ENCODE assay signal across 17 cellular contexts in the genomic region with DNA sequence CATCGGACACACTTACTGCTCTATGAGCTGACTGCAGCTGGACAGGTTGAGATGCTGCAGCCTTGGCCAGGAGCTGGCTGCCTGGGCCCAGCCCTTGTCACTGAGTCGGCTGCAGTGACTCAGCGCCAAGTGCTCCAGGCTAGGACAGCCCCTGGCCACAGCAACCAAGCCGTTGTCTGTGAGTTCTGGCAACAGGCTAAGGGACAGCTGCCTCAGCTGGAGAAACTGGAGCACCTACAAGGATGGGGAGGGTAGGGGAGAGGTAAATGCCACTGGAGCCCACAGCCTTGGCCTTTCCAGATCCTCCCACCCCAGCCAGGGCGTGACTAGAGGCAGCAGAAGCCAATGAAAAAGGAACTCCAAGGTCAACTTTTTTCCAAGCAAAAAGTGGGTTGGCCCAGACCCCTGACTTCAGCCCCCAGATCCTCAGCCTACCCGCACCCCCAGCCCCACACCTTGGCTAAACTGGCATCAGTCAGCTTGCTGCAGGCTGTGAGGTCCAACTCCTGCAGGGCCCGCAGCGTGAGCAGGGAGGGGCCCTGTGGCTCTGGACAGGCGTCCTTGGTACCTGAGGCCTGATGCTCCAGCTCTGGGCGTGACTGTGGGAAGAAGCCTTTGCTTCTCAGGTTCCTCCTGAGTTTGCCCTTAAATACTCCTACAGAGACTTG. TPM values are rescaled to one million over a fixed set of nuclear protein-coding genes. Genes with fewer than 3 reads are reported as not detected.
A peak's percentile ranks its signal among the peaks of the same experiment; 100 is the strongest.
DNase-seq lines count a peak whose midpoint lies in the region; ATAC-seq, FAIRE-seq and TF ChIP-seq lines count a peak whose summit lies in the region.
"Had no signal": no experiment of that assay in that cellular context is flagged by ENCODE, and none has a peak within 500 bp of the region (broad histone marks: within the 10 kb centered on the region; RNA-seq: fewer than 3 reads in every experiment).

No MANE protein-coding gene starts in this region.

- H3K36me3 ChIP-seq in HepG2 (replicated peaks in 1 of 2; ENCODE audit: control insufficient read depth in 1 of 2, insufficient read depth in 2 of 2, low read length in 2 of 2) (peaks cover 3 to 9% of the 10 kb centered on the region in 2 experiments; a peak in 3 of 5 replicates), right lobe of liver (peaks cover 0 to 3% (median 0%) of the 10 kb centered on the region in 4 donors), fibroblast of lung (ENCODE audit: control insufficient read depth, insufficient read depth, low read length) (peaks cover 7% of the 10 kb centered on the region)

- TF ChIP-seq RAD21 in HepG2 (CRISPR knock-in tag; IDR thresholded peaks at IDR 0.05) = no peak

- WGBS in HepG2 (ENCODE audit: low lambda C conversion rate) = 47% methylated on average over 8 of the region's 10 CpGs
- no CpG with 5 or more reads among the region's 10 CpGs for WGBS in right lobe of liver (ENCODE audit: insufficient coverage, low coverage, low lambda C conversion rate, missing lambda C conversion rate)

- H3K27ac Mint-ChIP-seq in stimulated activated naive B cell treated with anti-CD40 and anti-IgM and Interleukin-4, amounts not matched to agents 10 μg/mL and 1 μg/mL and 100 μg/mL, for 72 hours = peak overlapping the region; percentile 31
- no peak overlapping the region for H3K27ac Mint-ChIP-seq in activated T-cell treated with anti-CD3 and anti-CD28 coated beads, Interleukin-2, amount 50 U/mL, for 72 hours
- H3K27ac Mint-ChIP-seq: activated CD4-positive, alpha-beta T cell treated with anti-CD3 and anti-CD28 coated beads, Interleukin-2, amount 10 ng/mL, durations not matched to agents 7 days and 5 days had no signal

- H3K4me2 ChIP-seq in HepG2 (ENCODE audit: low read depth, low read length) (peak overlapping the region; percentile 4; the same call in 1 of the 2 replicates), fibroblast of lung (ENCODE audit: extremely low read depth, insufficient read depth, low read length) (no peak overlapping the region)

- CTCF ChIA-PET in HepG2 (lab: Yijun Ruan, JAX; ENCODE audit: low intra/inter-chr PET ratio, low total read pairs) = no interaction called here

- H3K27me3 ChIP-seq in HepG2 (ENCODE audit: control insufficient read depth in 1 of 2, insufficient read depth in 2 of 2, low read length in 2 of 2) (no peaks in the 10 kb centered on the region), right lobe of liver (no peaks in the 10 kb centered on the region), fibroblast of lung (ENCODE audit: control insufficient read depth, insufficient read depth, low read length) (no peaks in the 10 kb centered on the region)
- H3K27me3 ChIP-seq: upper lobe of left lung had no signal

- DNase-seq in HepG2 (ENCODE audit: low spot score) = no peak
- no peak for DNase-seq in right lobe of liver
- peak; percentile 32 for DNase-seq in RKO (ENCODE audit: low spot score)
- peak; percentile 24 to 40 for DNase-seq in fibroblast of lung (ENCODE audit: low read depth in 2 of 2)
- no peak for DNase-seq in stimulated activated naive B cell treated with anti-CD40 and anti-IgM and Interleukin-4, amounts not matched to agents 10 μg/mL and 1 μg/mL and 100 μg/mL, for 72 hours
- no peak for DNase-seq in COLO829 (ENCODE audit: low spot score)
- DNase-seq in activated T-cell treated with anti-CD3 and anti-CD28 coated beads, Interleukin-2, amount 50 U/mL, for 72 hours = no peak
- DNase-seq: activated CD4-positive, alpha-beta T cell treated with anti-CD3 and anti-CD28 coated beads, Interleukin-2, amount 10 ng/mL, durations not matched to agents 7 days and 5 days; activated effector memory CD4-positive, alpha-beta T cell treated with Interleukin-2 at 50 U/mL for 16 hours; central memory CD4-positive, alpha-beta T cell; GDM1; NCI-H1436 treated with DMSO at 0.1 percent for 48 hours; NCI-H774; stimulated activated CD4-positive, alpha-beta T cell treated with anti-CD3 and anti-CD28 coated beads, Interleukin-12 subunit alpha, Interleukin-12 subunit beta, amount 100 ng/mL, for 4 hours had no signal

- H3K9ac ChIP-seq in HepG2 (ENCODE audit: insufficient read depth, low read depth, low read length) (no peak overlapping the region), fibroblast of lung (ENCODE audit: insufficient read depth, low read length) (no peak overlapping the region)

- no peaks in the 10 kb centered on the region for H3K9me3 Mint-ChIP-seq in stimulated activated naive B cell treated with anti-CD40 and anti-IgM and Interleukin-4, amounts not matched to agents 10 μg/mL and 1 μg/mL and 100 μg/mL, for 72 hours
- no peaks in the 10 kb centered on the region for H3K9me3 Mint-ChIP-seq in activated T-cell treated with anti-CD3 and anti-CD28 coated beads, Interleukin-2, amount 50 U/mL, for 72 hours
- H3K9me3 Mint-ChIP-seq: activated CD4-positive, alpha-beta T cell treated with anti-CD3 and anti-CD28 coated beads, Interleukin-2, amount 10 ng/mL, durations not matched to agents 7 days and 5 days had no signal

- H3K36me3 Mint-ChIP-seq in stimulated activated naive B cell treated with anti-CD40 and anti-IgM and Interleukin-4, amounts not matched to agents 10 μg/mL and 1 μg/mL and 100 μg/mL, for 72 hours = peaks cover 3 to 34% of the 10 kb centered on the region in 2 donors
- H3K36me3 Mint-ChIP-seq in activated T-cell treated with anti-CD3 and anti-CD28 coated beads, Interleukin-2, amount 50 U/mL, for 72 hours (ENCODE audit: insufficient read depth in 2 of 2) = no peaks in the 10 kb centered on the region

- BruUV-seq in HepG2 (replicated peaks; lab: Mats Ljungman, UMichigan) = no TSS peak

- intact Hi-C loops in HepG2 (cut with micrococcal nuclease; ENCODE audit: unreplicated experiment) = no loop called here
- intact Hi-C loops in right lobe of liver (cut with DNase I) = no loop called here

- no peak for FAIRE-seq in HepG2 (lab: Jason Lieb, UNC)

- H3K27ac ChIP-seq in HepG2 (ENCODE audit: extremely low read length, insufficient read depth, low read length) (no peak overlapping the region), right lobe of liver (no peak overlapping the region), fibroblast of lung (ENCODE audit: insufficient read depth, low read length) (no peak overlapping the region)

- POLR2A ChIA-PET in HepG2 (lab: Yijun Ruan, JAX) = interaction anchor here (0.5 to 1.8 kb wide), 7 partner anchors 10 to 38 kb away, joined by 3 to 6 read pairs (median 3); a partner anchor contains a TSS

- TF ChIP-seq CTCF in HepG2 (CRISPR knock-in tag; IDR thresholded peaks at IDR 0.05) = no peak
- no peak for TF ChIP-seq CTCF in right lobe of liver (IDR thresholded peaks at IDR 0.05)
- no peak for TF ChIP-seq CTCF in fibroblast of lung (conservative IDR thresholded peaks at IDR 0.05 in 1 of 2, IDR thresholded peaks at IDR 0.05 in 1 of 2; ENCODE audit: low read depth in 1 of 2, low read length in 2 of 2)

- H2AFZ ChIP-seq in HepG2 (ENCODE audit: low read length) = no peak overlapping the region
- H2AFZ ChIP-seq in fibroblast of lung (ENCODE audit: low read length) = no peak overlapping the region

- in situ Hi-C loops in HepG2 (cut with HindIII; ENCODE audit: extremely low pct_ligation_motif_present, low pct_unique_long_range_greater_than_20kb) = no loop called here

- H3K4me1 ChIP-seq in HepG2 (ENCODE audit: insufficient read depth, low read length) (peaks cover 56% of the 10 kb centered on the region), right lobe of liver (peaks cover 0 to 14% (median 0%) of the 10 kb centered on the region in 4 donors), fibroblast of lung (ENCODE audit: control insufficient read depth, extremely low read depth, insufficient read depth, low read length) (peaks cover 12% of the 10 kb centered on the region)

- TF ChIP-seq EP300 in HepG2 (IDR thresholded peaks at IDR 0.05; ENCODE audit: low read depth in 2 of 2, low read length in 2 of 2) = no peak
- TF ChIP-seq EP300 in HepG2 (CRISPR knock-in tag; IDR thresholded peaks at IDR 0.05; ENCODE audit: borderline replicate concordance) = no peak

- H3K9me3 ChIP-seq in HepG2 (ENCODE audit: low read length) (no peaks in the 10 kb centered on the region), right lobe of liver (no peaks in the 10 kb centered on the region), fibroblast of lung (ENCODE audit: control insufficient read depth, insufficient read depth, low read depth, low read length) (no peaks in the 10 kb centered on the region)
- H3K9me3 ChIP-seq: upper lobe of left lung had no signal

- H3K27me3 Mint-ChIP-seq in stimulated activated naive B cell treated with anti-CD40 and anti-IgM and Interleukin-4, amounts not matched to agents 10 μg/mL and 1 μg/mL and 100 μg/mL, for 72 hours = no peaks in the 10 kb centered on the region
- H3K27me3 Mint-ChIP-seq in activated T-cell treated with anti-CD3 and anti-CD28 coated beads, Interleukin-2, amount 50 U/mL, for 72 hours (ENCODE audit: low read depth) = no peaks in the 10 kb centered on the region
- H3K27me3 Mint-ChIP-seq: activated CD4-positive, alpha-beta T cell treated with anti-CD3 and anti-CD28 coated beads, Interleukin-2, amount 10 ng/mL, durations not matched to agents 7 days and 5 days had no signal

- H3K4me3 Mint-ChIP-seq in stimulated activated naive B cell treated with anti-CD40 and anti-IgM and Interleukin-4, amounts not matched to agents 10 μg/mL and 1 μg/mL and 100 μg/mL, for 72 hours = no peak overlapping the region
- H3K4me3 Mint-ChIP-seq in activated T-cell treated with anti-CD3 and anti-CD28 coated beads, Interleukin-2, amount 50 U/mL, for 72 hours = no peak overlapping the region
- H3K4me3 Mint-ChIP-seq: activated CD4-positive, alpha-beta T cell treated with anti-CD3 and anti-CD28 coated beads, Interleukin-2, amount 10 ng/mL, durations not matched to agents 7 days and 5 days had no signal

- H3K79me2 ChIP-seq in HepG2 (ENCODE audit: insufficient read depth, low read length) = no peaks in the 10 kb centered on the region
- H3K79me2 ChIP-seq in fibroblast of lung (ENCODE audit: control insufficient read depth, insufficient read depth, low read length) = no peaks in the 10 kb centered on the region

- peaks cover 0 to 3% of the 10 kb centered on the region in 2 donors for H3K4me1 Mint-ChIP-seq in stimulated activated naive B cell treated with anti-CD40 and anti-IgM and Interleukin-4, amounts not matched to agents 10 μg/mL and 1 μg/mL and 100 μg/mL, for 72 hours
- H3K4me1 Mint-ChIP-seq in activated T-cell treated with anti-CD3 and anti-CD28 coated beads, Interleukin-2, amount 50 U/mL, for 72 hours (ENCODE audit: low read depth) = no peaks in the 10 kb centered on the region
- H3K4me1 Mint-ChIP-seq: activated CD4-positive, alpha-beta T cell treated with anti-CD3 and anti-CD28 coated beads, Interleukin-2, amount 10 ng/mL, durations not matched to agents 7 days and 5 days had no signal

- peak; percentile 2; the same call in 2 of the 3 replicates for ATAC-seq in HepG2
- ATAC-seq in right lobe of liver = no peak
- ATAC-seq in stimulated activated naive B cell treated with anti-CD40 and anti-IgM and Interleukin-4, amounts not matched to agents 10 μg/mL and 1 μg/mL and 100 μg/mL, for 72 hours (replicated peaks) = no peak
- ATAC-seq in GM19395 (IDR thresholded peaks at IDR 0.05; ENCODE audit: unreplicated experiment) = no peak
- no peak for ATAC-seq in activated T-cell treated with anti-CD3 and anti-CD28 coated beads, Interleukin-2, amount 50 U/mL, for 72 hours (replicated peaks in 1 of 2)

- H4K20me1 ChIP-seq in HepG2 (ENCODE audit: insufficient read depth, low read length) (no peaks in the 10 kb centered on the region), fibroblast of lung (ENCODE audit: control insufficient read depth, extremely low read depth, insufficient read depth, low read length) (no peaks in the 10 kb centered on the region)

- H3K4me3 ChIP-seq in HepG2 (replicated peaks in 1 of 3; ENCODE audit: insufficient read depth in 1 of 3, low read depth in 2 of 3, low read length in 3 of 3) = no peak overlapping the region
- H3K4me3 ChIP-seq in right lobe of liver = no peak overlapping the region
- H3K4me3 ChIP-seq in fibroblast of lung (replicated peaks in 1 of 4; ENCODE audit: control extremely low read depth in 1 of 4, insufficient read depth in 1 of 4, low read depth in 3 of 4, low read length in 4 of 4) = no peak overlapping the region
- H3K4me3 ChIP-seq: upper lobe of left lung had no signal

- TF ChIP-seq POLR2A in HepG2 (IDR thresholded peaks at IDR 0.05; ENCODE audit: insufficient read depth in 1 of 2, low read depth in 2 of 2, low read length in 2 of 2) = peak in 1 of 2 experiments; percentile 49; a peak in 2 of 4 replicates
- no peak for TF ChIP-seq POLR2A in right lobe of liver (IDR thresholded peaks at IDR 0.05)

RNA-seq across cellular contexts. Expression of a gene that starts 9.1 kb away (rescaled TPM):
- total RNA-seq in HepG2 (2016; rRNA removed; fragmentation: Illumina TruSeq; extraction: Trizol) (0.58 and 2.6 TPM in 2 replicates), right lobe of liver (1 to 10 TPM; 1.8 to 8.0 (median 4.6) TPM), fibroblast of lung (0.26 and 0.33 TPM in 2 replicates)
- 0.61 and 0.97 TPM in 2 replicates for total RNA-seq in HepG2 (2016; cell fraction: cytosol; rRNA removed; fragmentation: Illumina TruSeq; extraction: Trizol; ENCODE audit: low read depth)
- total RNA-seq in HepG2 (2016; cell fraction: insoluble cytoplasmic fraction; rRNA removed; fragmentation: Illumina TruSeq; extraction: Trizol) = 0.46 and 2.4 TPM in 2 replicates
- 1.1 and 1.3 TPM in 2 replicates for total RNA-seq in HepG2 (2016; cell fraction: membrane; rRNA removed; fragmentation: Illumina TruSeq; extraction: Trizol)
- total RNA-seq in HepG2 (2016; cell fraction: nucleus; rRNA removed; fragmentation: Illumina TruSeq; extraction: Trizol) = 5.3 and 6.4 TPM in 2 replicates
- polyA plus RNA-seq in HepG2 (2011; rRNA removed) (4.0 and 5.7 TPM in 2 replicates), fibroblast of lung (0.36 and 0.42 TPM in 2 replicates)
- polyA plus RNA-seq in HepG2 (2011; cell fraction: cytosol; rRNA removed) = 1.1 and 2.2 TPM in 2 replicates
- 45.0 and 50.5 TPM in 2 replicates for polyA plus RNA-seq in HepG2 (2011; cell fraction: nucleus; rRNA removed)
- 2.3 and 4.2 TPM in 2 replicates for polyA plus RNA-seq in HepG2 (2012)
- 1.5 TPM in 2 replicates for polyA plus RNA-seq in HepG2 (2016; cell fraction: cytosol; fragmentation: Illumina TruSeq; extraction: Trizol; ENCODE audit: low read depth)
- polyA plus RNA-seq in HepG2 (2016; cell fraction: insoluble cytoplasmic fraction; fragmentation: Illumina TruSeq; extraction: Trizol; ENCODE audit: low read depth) = 0.64 and 0.70 TPM in 2 replicates
- polyA plus RNA-seq in HepG2 (2016; cell fraction: membrane; fragmentation: Illumina TruSeq; extraction: Trizol; ENCODE audit: low read depth) = 1.5 and 1.8 TPM in 2 replicates
- 15.0 and 18.4 TPM in 2 replicates for polyA plus RNA-seq in HepG2 (2016; cell fraction: nucleus; fragmentation: Illumina TruSeq; extraction: Trizol; ENCODE audit: insufficient read depth, low read depth)
- polyA minus RNA-seq in HepG2 (2011; rRNA and poly(A)+ RNA removed; ENCODE audit: low replicate concordance) = 2.2 and 4.9 TPM in 2 replicates
- 0.62 TPM in 1 of 2 replicates, not detected in the other for polyA minus RNA-seq in HepG2 (2011; cell fraction: cytosol; rRNA and poly(A)+ RNA removed)
- polyA minus RNA-seq in HepG2 (2011; cell fraction: nucleus; rRNA and poly(A)+ RNA removed) = 3.5 and 6.0 TPM in 2 replicates
- polyA plus RNA-seq in fibroblast of lung (2012) = 0.37 and 0.52 TPM in 2 replicates
- polyA minus RNA-seq in fibroblast of lung (ENCODE audit: low replicate concordance) = 0.16 and 0.26 TPM in 2 replicates
- 1 to 10 TPM; 3.0 to 3.1 TPM for total RNA-seq in activated T-cell treated with anti-CD3 and anti-CD28 coated beads, Interleukin-2, amount 50 U/mL, for 72 hours

RNA-seq across cellular contexts. Expression of a gene that starts 16.0 kb away (rescaled TPM):
- 73.7 and 84.8 TPM in 2 replicates for total RNA-seq in HepG2 (2016; rRNA removed; fragmentation: Illumina TruSeq; extraction: Trizol)
- 111 and 122 TPM in 2 replicates for total RNA-seq in HepG2 (2016; cell fraction: cytosol; rRNA removed; fragmentation: Illumina TruSeq; extraction: Trizol; ENCODE audit: low read depth)
- total RNA-seq in HepG2 (2016; cell fraction: insoluble cytoplasmic fraction; rRNA removed; fragmentation: Illumina TruSeq; extraction: Trizol) = 66.9 and 81.3 TPM in 2 replicates
- 156 and 162 TPM in 2 replicates for total RNA-seq in HepG2 (2016; cell fraction: membrane; rRNA removed; fragmentation: Illumina TruSeq; extraction: Trizol)
- 71.5 and 85.9 TPM in 2 replicates for total RNA-seq in HepG2 (2016; cell fraction: nucleus; rRNA removed; fragmentation: Illumina TruSeq; extraction: Trizol)
- polyA plus RNA-seq in HepG2 (2011; rRNA removed) = 91.2 and 106 TPM in 2 replicates
- polyA plus RNA-seq in HepG2 (2011; cell fraction: cytosol; rRNA removed) = 63.8 and 83.4 TPM in 2 replicates
- 329 and 348 TPM in 2 replicates for polyA plus RNA-seq in HepG2 (2011; cell fraction: nucleus; rRNA removed)
- polyA plus RNA-seq in HepG2 (2012) = 45.8 and 56.9 TPM in 2 replicates
- polyA plus RNA-seq in HepG2 (2016; cell fraction: cytosol; fragmentation: Illumina TruSeq; extraction: Trizol; ENCODE audit: low read depth) = 109 and 110 TPM in 2 replicates
- 72.0 and 83.6 TPM in 2 replicates for polyA plus RNA-seq in HepG2 (2016; cell fraction: insoluble cytoplasmic fraction; fragmentation: Illumina TruSeq; extraction: Trizol; ENCODE audit: low read depth)
- 149 and 153 TPM in 2 replicates for polyA plus RNA-seq in HepG2 (2016; cell fraction: membrane; fragmentation: Illumina TruSeq; extraction: Trizol; ENCODE audit: low read depth)
- 186 TPM in 2 replicates for polyA plus RNA-seq in HepG2 (2016; cell fraction: nucleus; fragmentation: Illumina TruSeq; extraction: Trizol; ENCODE audit: insufficient read depth, low read depth)
- polyA minus RNA-seq in HepG2 (2011; rRNA and poly(A)+ RNA removed; ENCODE audit: low replicate concordance) = 122 and 150 TPM in 2 replicates
- polyA minus RNA-seq in HepG2 (2011; cell fraction: cytosol; rRNA and poly(A)+ RNA removed) = 32.3 and 33.8 TPM in 2 replicates
- 77.0 and 99.3 TPM in 2 replicates for polyA minus RNA-seq in HepG2 (2011; cell fraction: nucleus; rRNA and poly(A)+ RNA removed)
- total RNA-seq in right lobe of liver = 10 to 100 TPM; 14.4 to 36.4 (median 22.4) TPM
- total RNA-seq in fibroblast of lung = 42.4 and 48.3 TPM in 2 replicates
- polyA plus RNA-seq in fibroblast of lung = 59.9 and 70.4 TPM in 2 replicates
- 37.3 and 52.9 TPM in 2 replicates for polyA plus RNA-seq in fibroblast of lung (2012)
- polyA minus RNA-seq in fibroblast of lung (ENCODE audit: low replicate concordance) = 126 and 164 TPM in 2 replicates
- 10 to 100 TPM; 82.8 to 91.7 TPM for total RNA-seq in activated T-cell treated with anti-CD3 and anti-CD28 coated beads, Interleukin-2, amount 50 U/mL, for 72 hours

RNA-seq across cellular contexts. Expression of a gene that starts 18.1 kb away (rescaled TPM):
- not detected in 2 replicates for total RNA-seq in HepG2 (2016; rRNA removed; fragmentation: Illumina TruSeq; extraction: Trizol)
- total RNA-seq in HepG2 (2016; cell fraction: cytosol; rRNA removed; fragmentation: Illumina TruSeq; extraction: Trizol; ENCODE audit: low read depth) = not detected in 2 replicates
- not detected in 2 replicates for total RNA-seq in HepG2 (2016; cell fraction: insoluble cytoplasmic fraction; rRNA removed; fragmentation: Illumina TruSeq; extraction: Trizol)
- not detected in 2 replicates for total RNA-seq in HepG2 (2016; cell fraction: membrane; rRNA removed; fragmentation: Illumina TruSeq; extraction: Trizol)
- not detected in 2 replicates for total RNA-seq in HepG2 (2016; cell fraction: nucleus; rRNA removed; fragmentation: Illumina TruSeq; extraction: Trizol)
- polyA plus RNA-seq in HepG2 (2011; rRNA removed) = 0.10 and 0.12 TPM in 2 replicates
- polyA plus RNA-seq in HepG2 (2011; cell fraction: cytosol; rRNA removed) = 0.15 and 0.21 TPM in 2 replicates
- 1.1 and 1.6 TPM in 2 replicates for polyA plus RNA-seq in HepG2 (2011; cell fraction: nucleus; rRNA removed)
- polyA plus RNA-seq in HepG2 (2012) = 0.17 and 0.48 TPM in 2 replicates
- not detected in 2 replicates for polyA plus RNA-seq in HepG2 (2016; cell fraction: cytosol; fragmentation: Illumina TruSeq; extraction: Trizol; ENCODE audit: low read depth)
- polyA plus RNA-seq in HepG2 (2016; cell fraction: insoluble cytoplasmic fraction; fragmentation: Illumina TruSeq; extraction: Trizol; ENCODE audit: low read depth) = not detected in 2 replicates
- polyA plus RNA-seq in HepG2 (2016; cell fraction: membrane; fragmentation: Illumina TruSeq; extraction: Trizol; ENCODE audit: low read depth) = not detected in 2 replicates
- not detected in 2 replicates for polyA plus RNA-seq in HepG2 (2016; cell fraction: nucleus; fragmentation: Illumina TruSeq; extraction: Trizol; ENCODE audit: insufficient read depth, low read depth)
- 0.14 TPM in 1 of 2 replicates, not detected in the other for polyA minus RNA-seq in HepG2 (2011; rRNA and poly(A)+ RNA removed; ENCODE audit: low replicate concordance)
- not detected in 2 replicates for polyA minus RNA-seq in HepG2 (2011; cell fraction: cytosol; rRNA and poly(A)+ RNA removed)
- polyA minus RNA-seq in HepG2 (2011; cell fraction: nucleus; rRNA and poly(A)+ RNA removed) = 0.52 TPM in 1 of 2 replicates, not detected in the other
- total RNA-seq in right lobe of liver = 1 to 10 TPM; 1.8 to 4.3 (median 2.5) TPM
- total RNA-seq in fibroblast of lung = 0.26 and 0.33 TPM in 2 replicates
- polyA plus RNA-seq in fibroblast of lung = 0.09 TPM in 1 of 2 replicates, not detected in the other
- 0.28 and 0.30 TPM in 2 replicates for polyA plus RNA-seq in fibroblast of lung (2012)
- not detected in 2 replicates for polyA minus RNA-seq in fibroblast of lung (ENCODE audit: low replicate concordance)
- not detected for total RNA-seq in activated T-cell treated with anti-CD3 and anti-CD28 coated beads, Interleukin-2, amount 50 U/mL, for 72 hours
- total RNA-seq: activated CD4-positive, alpha-beta T cell treated with anti-CD3 and anti-CD28 coated beads, Interleukin-2, amount 10 ng/mL, durations not matched to agents 7 days and 5 days had no signal
- polyA plus RNA-seq: AG04450 had no signal

RNA-seq across cellular contexts. Expression of a gene that starts 18.9 kb away (rescaled TPM):
- 50.6 and 72.9 TPM in 2 replicates for total RNA-seq in HepG2 (2016; rRNA removed; fragmentation: Illumina TruSeq; extraction: Trizol)
- total RNA-seq in HepG2 (2016; cell fraction: cytosol; rRNA removed; fragmentation: Illumina TruSeq; extraction: Trizol; ENCODE audit: low read depth) = 46.7 and 49.0 TPM in 2 replicates
- 52.7 and 71.2 TPM in 2 replicates for total RNA-seq in HepG2 (2016; cell fraction: insoluble cytoplasmic fraction; rRNA removed; fragmentation: Illumina TruSeq; extraction: Trizol)
- 48.8 and 62.4 TPM in 2 replicates for total RNA-seq in HepG2 (2016; cell fraction: membrane; rRNA removed; fragmentation: Illumina TruSeq; extraction: Trizol)
- 57.5 and 64.0 TPM in 2 replicates for total RNA-seq in HepG2 (2016; cell fraction: nucleus; rRNA removed; fragmentation: Illumina TruSeq; extraction: Trizol)
- 58.8 and 66.9 TPM in 2 replicates for polyA plus RNA-seq in HepG2 (2011; rRNA removed)
- 86.4 and 95.7 TPM in 2 replicates for polyA plus RNA-seq in HepG2 (2011; cell fraction: cytosol; rRNA removed)
- polyA plus RNA-seq in HepG2 (2011; cell fraction: nucleus; rRNA removed) = 60.0 and 64.8 TPM in 2 replicates
- 38.6 and 40.1 TPM in 2 replicates for polyA plus RNA-seq in HepG2 (2012)
- polyA plus RNA-seq in HepG2 (2016; cell fraction: cytosol; fragmentation: Illumina TruSeq; extraction: Trizol; ENCODE audit: low read depth) = 47.9 and 51.3 TPM in 2 replicates
- polyA plus RNA-seq in HepG2 (2016; cell fraction: insoluble cytoplasmic fraction; fragmentation: Illumina TruSeq; extraction: Trizol; ENCODE audit: low read depth) = 53.9 and 64.3 TPM in 2 replicates
- 49.5 and 59.3 TPM in 2 replicates for polyA plus RNA-seq in HepG2 (2016; cell fraction: membrane; fragmentation: Illumina TruSeq; extraction: Trizol; ENCODE audit: low read depth)
- polyA plus RNA-seq in HepG2 (2016; cell fraction: nucleus; fragmentation: Illumina TruSeq; extraction: Trizol; ENCODE audit: insufficient read depth, low read depth) = 92.5 and 95.8 TPM in 2 replicates
- polyA minus RNA-seq in HepG2 (2011; rRNA and poly(A)+ RNA removed; ENCODE audit: low replicate concordance) = 76.4 and 93.1 TPM in 2 replicates
- 16.8 and 20.6 TPM in 2 replicates for polyA minus RNA-seq in HepG2 (2011; cell fraction: cytosol; rRNA and poly(A)+ RNA removed)
- 58.8 and 60.5 TPM in 2 replicates for polyA minus RNA-seq in HepG2 (2011; cell fraction: nucleus; rRNA and poly(A)+ RNA removed)
- 10 to 100 TPM; 32.6 to 58.7 (median 40.5) TPM for total RNA-seq in right lobe of liver
- total RNA-seq in fibroblast of lung = 25.7 and 26.3 TPM in 2 replicates
- polyA plus RNA-seq in fibroblast of lung = 43.2 and 53.5 TPM in 2 replicates
- 39.8 and 49.8 TPM in 2 replicates for polyA plus RNA-seq in fibroblast of lung (2012)
- 60.4 and 70.6 TPM in 2 replicates for polyA minus RNA-seq in fibroblast of lung (ENCODE audit: low replicate concordance)
- 10 to 100 TPM; 29.8 to 31.0 TPM for total RNA-seq in activated T-cell treated with anti-CD3 and anti-CD28 coated beads, Interleukin-2, amount 50 U/mL, for 72 hours

RNA-seq across cellular contexts. Expression of a gene that starts 24.2 kb away (rescaled TPM):
- total RNA-seq in HepG2 (2016; rRNA removed; fragmentation: Illumina TruSeq; extraction: Trizol) (4.4 and 11.2 TPM in 2 replicates), right lobe of liver (10 to 100 TPM in 2 of 6 experiments, 1 to 10 TPM in 4; 3.5 to 13.8 (median 9.3) TPM), fibroblast of lung (21.8 and 28.4 TPM in 2 replicates)
- 1.6 and 1.8 TPM in 2 replicates for total RNA-seq in HepG2 (2016; cell fraction: cytosol; rRNA removed; fragmentation: Illumina TruSeq; extraction: Trizol; ENCODE audit: low read depth)
- 2.7 and 10.6 TPM in 2 replicates for total RNA-seq in HepG2 (2016; cell fraction: insoluble cytoplasmic fraction; rRNA removed; fragmentation: Illumina TruSeq; extraction: Trizol)
- total RNA-seq in HepG2 (2016; cell fraction: membrane; rRNA removed; fragmentation: Illumina TruSeq; extraction: Trizol) = 2.7 and 2.9 TPM in 2 replicates
- total RNA-seq in HepG2 (2016; cell fraction: nucleus; rRNA removed; fragmentation: Illumina TruSeq; extraction: Trizol) = 17.2 and 18.4 TPM in 2 replicates
- polyA plus RNA-seq in HepG2 (2011; rRNA removed) (24.5 and 27.2 TPM in 2 replicates), fibroblast of lung (12.7 and 16.6 TPM in 2 replicates)
- polyA plus RNA-seq in HepG2 (2011; cell fraction: cytosol; rRNA removed) = 8.7 and 14.3 TPM in 2 replicates
- 237 and 259 TPM in 2 replicates for polyA plus RNA-seq in HepG2 (2011; cell fraction: nucleus; rRNA removed)
- 13.7 and 14.6 TPM in 2 replicates for polyA plus RNA-seq in HepG2 (2012)
- 0.87 TPM in 2 replicates for polyA plus RNA-seq in HepG2 (2016; cell fraction: cytosol; fragmentation: Illumina TruSeq; extraction: Trizol; ENCODE audit: low read depth)
- polyA plus RNA-seq in HepG2 (2016; cell fraction: insoluble cytoplasmic fraction; fragmentation: Illumina TruSeq; extraction: Trizol; ENCODE audit: low read depth) = 2.4 and 4.1 TPM in 2 replicates
- polyA plus RNA-seq in HepG2 (2016; cell fraction: membrane; fragmentation: Illumina TruSeq; extraction: Trizol; ENCODE audit: low read depth) = 2.0 and 2.4 TPM in 2 replicates
- 49.4 and 51.7 TPM in 2 replicates for polyA plus RNA-seq in HepG2 (2016; cell fraction: nucleus; fragmentation: Illumina TruSeq; extraction: Trizol; ENCODE audit: insufficient read depth, low read depth)
- polyA minus RNA-seq in HepG2 (2011; rRNA and poly(A)+ RNA removed; ENCODE audit: low replicate concordance) = 9.7 and 21.1 TPM in 2 replicates
- polyA minus RNA-seq in HepG2 (2011; cell fraction: cytosol; rRNA and poly(A)+ RNA removed) = 3.8 and 4.3 TPM in 2 replicates
- polyA minus RNA-seq in HepG2 (2011; cell fraction: nucleus; rRNA and poly(A)+ RNA removed) = 45.8 and 47.5 TPM in 2 replicates
- polyA plus RNA-seq in fibroblast of lung (2012) = 11.6 and 14.2 TPM in 2 replicates
- 13.9 and 16.7 TPM in 2 replicates for polyA minus RNA-seq in fibroblast of lung (ENCODE audit: low replicate concordance)
- total RNA-seq in activated T-cell treated with anti-CD3 and anti-CD28 coated beads, Interleukin-2, amount 50 U/mL, for 72 hours = 10 to 100 TPM; 31.9 to 34.3 TPM

Comparison
In these comparisons a context has a peak if more than half of its experiments do, and no peak if none do; other contexts are left out.
1. DNase-seq: peak in RKO (single experiment) and fibroblast of lung (2 of 2); none in HepG2 (single experiment), right lobe of liver (0 of 3), stimulated activated naive B cell treated with anti-CD40 and anti-IgM and Interleukin-4, amounts not matched to agents 10 μg/mL and 1 μg/mL and 100 μg/mL, for 72 hours (single experiment), COLO829 (single experiment) and activated T-cell treated with anti-CD3 and anti-CD28 coated beads, Interleukin-2, amount 50 U/mL, for 72 hours (0 of 2).